7 cellular contexts compared by ENCODE assay signal in the genomic region with DNA sequence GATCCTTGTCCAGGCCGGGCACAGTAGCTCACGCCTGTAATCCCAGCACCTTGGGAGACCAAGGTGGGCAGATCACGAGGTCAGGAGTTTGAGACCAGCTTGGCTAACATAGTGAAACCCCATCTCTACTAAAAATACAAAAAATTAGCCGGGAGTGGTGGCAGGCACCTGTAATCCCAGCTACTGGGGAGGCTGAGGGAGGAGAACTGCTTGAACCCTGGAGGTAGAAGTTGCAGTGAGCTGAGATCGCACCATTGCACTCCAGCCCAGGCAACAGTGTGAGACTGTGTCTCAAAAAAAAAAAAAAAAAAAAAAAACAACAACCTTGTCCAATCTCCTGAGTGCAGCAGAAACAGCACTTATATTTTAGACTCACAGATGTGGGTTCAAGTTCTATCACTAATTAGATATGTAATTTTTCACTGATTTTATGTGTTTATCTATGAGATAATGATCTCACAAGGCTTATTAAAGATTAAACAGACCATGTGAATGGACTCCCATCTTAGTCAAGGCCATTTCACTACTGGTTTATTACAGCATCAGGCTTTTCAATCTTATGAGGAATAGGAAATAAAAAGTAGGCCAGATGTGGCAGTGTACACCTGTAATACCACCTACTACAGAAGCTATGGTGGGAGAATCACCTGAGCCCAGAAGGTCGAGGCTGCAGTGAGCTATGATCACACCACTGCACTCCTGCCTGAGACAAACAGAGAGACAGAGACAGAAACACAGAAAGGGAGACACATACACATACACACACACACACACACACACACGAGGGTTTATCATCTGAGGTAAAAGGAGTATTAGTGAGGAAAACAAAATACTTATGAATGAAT. TPM values are rescaled to one million over a fixed set of nuclear protein-coding genes. Genes with fewer than 3 reads are reported as not detected.
DNase-seq lines count a peak whose midpoint lies in the region; ATAC-seq and TF ChIP-seq lines count a peak whose summit lies in the region.
"Not testable (repeated sequence)": the region's sequence is repeated elsewhere in the genome, so short reads cannot be mapped to it uniquely, and the experiment has no call there.

No MANE protein-coding gene starts in this region.

- not testable (repeated sequence) for ATAC-seq in PC-3, natural killer cell

- H3K4me3 Mint-ChIP-seq in activated CD4-positive, alpha-beta T cell treated with anti-CD3 and anti-CD28 coated beads, Interleukin-2, amount 10 ng/mL, durations not matched to agents 24 days and 14 days; activated naive CD8-positive, alpha-beta T cell treated with anti-CD3 and anti-CD28 coated beads for 36 hours: not testable (repeated sequence)
- peak overlapping the region; percentile 63 for H3K4me3 Mint-ChIP-seq in natural killer cell
- peak overlapping the region; percentile 1 for H3K4me3 Mint-ChIP-seq in stimulated activated naive CD8-positive, alpha-beta T cell treated with anti-CD3 and anti-CD28 coated beads, Interleukin-15, Interleukin-2, amounts not matched to agents 100 ng/mL and 50 ng/mL, for 24 hours

- H3K4me3 ChIP-seq in PC-3 (ENCODE audit: low read length); epithelial cell of proximal tubule (ENCODE audit: low read depth, low read length): not testable (repeated sequence)

- H3K27me3 ChIP-seq in PC-3 (ENCODE audit: low read length): not testable (repeated sequence)

- H3K36me3 ChIP-seq in PC-3 (ENCODE audit: low read depth, low read length): peaks cover 13% of the 10 kb centered on the region; the same call in 1 of the 2 replicates

- H3K4me2 ChIP-seq in PC-3 (ENCODE audit: low read length): peak overlapping the region; percentile 17; the same call in 1 of the 2 replicates

- POLR2A ChIA-PET in PC-3 (lab: Charles Lee; ENCODE audit: unreplicated experiment): not testable (repeated sequence)

- H3K9me2 ChIP-seq in PC-3 (replicated peaks; ENCODE audit: low read length): not testable (repeated sequence)

- not testable (repeated sequence) for H2AFZ ChIP-seq in PC-3 (ENCODE audit: low read length)

- not testable (repeated sequence) for H3K9me3 ChIP-seq in PC-3 (ENCODE audit: low read length)

- H3K79me2 ChIP-seq in PC-3 (ENCODE audit: low read length): not testable (repeated sequence)

- intact Hi-C loops in PC-3 (cut with micrococcal nuclease); activated CD4-positive, alpha-beta T cell treated with anti-CD3 and anti-CD28 coated beads, Interleukin-2, amount 10 ng/mL, durations not matched to agents 24 days and 14 days (cut with micrococcal nuclease); natural killer cell (cut with micrococcal nuclease): not testable (repeated sequence)

- not testable (repeated sequence) for H3K9ac ChIP-seq in PC-3 (ENCODE audit: low read length)

- peaks cover 60% of the 10 kb centered on the region for H3K4me1 Mint-ChIP-seq in activated CD4-positive, alpha-beta T cell treated with anti-CD3 and anti-CD28 coated beads, Interleukin-2, amount 10 ng/mL, durations not matched to agents 24 days and 14 days
- peaks cover 69% of the 10 kb centered on the region for H3K4me1 Mint-ChIP-seq in activated naive CD8-positive, alpha-beta T cell treated with anti-CD3 and anti-CD28 coated beads for 36 hours
- peaks cover 66% of the 10 kb centered on the region in 2 donors for H3K4me1 Mint-ChIP-seq in natural killer cell
- peaks cover 89% of the 10 kb centered on the region for H3K4me1 Mint-ChIP-seq in stimulated activated naive CD8-positive, alpha-beta T cell treated with anti-CD3 and anti-CD28 coated beads, Interleukin-15, Interleukin-2, amounts not matched to agents 100 ng/mL and 50 ng/mL, for 24 hours (ENCODE audit: low read depth)

- DNase-seq in Caki2 (ENCODE audit: low read depth) (peak; percentile 48), epithelial cell of proximal tubule (ENCODE audit: low read depth) (peak; percentile 51)
- DNase-seq in PC-3; activated naive CD8-positive, alpha-beta T cell treated with anti-CD3 and anti-CD28 coated beads for 36 hours; natural killer cell: not testable (repeated sequence)
- peak; percentile 36 for DNase-seq in activated CD4-positive, alpha-beta T cell treated with anti-CD3 and anti-CD28 coated beads, Interleukin-2, amount 10 ng/mL, durations not matched to agents 24 days and 14 days

- not testable (repeated sequence) for TF ChIP-seq CTCF in PC-3 (conservative IDR thresholded peaks at IDR 0.05; ENCODE audit: low read depth, low read length); epithelial cell of proximal tubule (conservative IDR thresholded peaks at IDR 0.05; ENCODE audit: low read depth, low read length); natural killer cell (IDR thresholded peaks at IDR 0.05)

- not testable (repeated sequence) for H3F3A ChIP-seq in PC-3 (ENCODE audit: low read length, unreplicated experiment)

- H3K27me3 Mint-ChIP-seq in activated CD4-positive, alpha-beta T cell treated with anti-CD3 and anti-CD28 coated beads, Interleukin-2, amount 10 ng/mL, durations not matched to agents 24 days and 14 days; activated naive CD8-positive, alpha-beta T cell treated with anti-CD3 and anti-CD28 coated beads for 36 hours; natural killer cell (ENCODE audit: low read depth in 2 of 2); stimulated activated naive CD8-positive, alpha-beta T cell treated with anti-CD3 and anti-CD28 coated beads, Interleukin-15, Interleukin-2, amounts not matched to agents 100 ng/mL and 50 ng/mL, for 24 hours: not testable (repeated sequence)

- H3K27ac Mint-ChIP-seq in activated CD4-positive, alpha-beta T cell treated with anti-CD3 and anti-CD28 coated beads, Interleukin-2, amount 10 ng/mL, durations not matched to agents 24 days and 14 days: not testable (repeated sequence)
- peak overlapping the region; percentile 73 for H3K27ac Mint-ChIP-seq in activated naive CD8-positive, alpha-beta T cell treated with anti-CD3 and anti-CD28 coated beads for 36 hours
- H3K27ac Mint-ChIP-seq in natural killer cell: peak overlapping the region; percentile 8 to 44
- H3K27ac Mint-ChIP-seq in stimulated activated naive CD8-positive, alpha-beta T cell treated with anti-CD3 and anti-CD28 coated beads, Interleukin-15, Interleukin-2, amounts not matched to agents 100 ng/mL and 50 ng/mL, for 24 hours: peak overlapping the region; percentile 69

- not testable (repeated sequence) for H3K27ac ChIP-seq in PC-3 (ENCODE audit: low read length)

- peaks cover 39% of the 10 kb centered on the region for H3K36me3 Mint-ChIP-seq in activated CD4-positive, alpha-beta T cell treated with anti-CD3 and anti-CD28 coated beads, Interleukin-2, amount 10 ng/mL, durations not matched to agents 24 days and 14 days (ENCODE audit: low read depth)
- peaks cover 40% of the 10 kb centered on the region for H3K36me3 Mint-ChIP-seq in activated naive CD8-positive, alpha-beta T cell treated with anti-CD3 and anti-CD28 coated beads for 36 hours
- H3K36me3 Mint-ChIP-seq in natural killer cell: not testable (repeated sequence)
- H3K36me3 Mint-ChIP-seq in stimulated activated naive CD8-positive, alpha-beta T cell treated with anti-CD3 and anti-CD28 coated beads, Interleukin-15, Interleukin-2, amounts not matched to agents 100 ng/mL and 50 ng/mL, for 24 hours (ENCODE audit: low read depth): peaks cover 47% of the 10 kb centered on the region

- not testable (repeated sequence) for H3K9me3 Mint-ChIP-seq in activated CD4-positive, alpha-beta T cell treated with anti-CD3 and anti-CD28 coated beads, Interleukin-2, amount 10 ng/mL, durations not matched to agents 24 days and 14 days; natural killer cell; stimulated activated naive CD8-positive, alpha-beta T cell treated with anti-CD3 and anti-CD28 coated beads, Interleukin-15, Interleukin-2, amounts not matched to agents 100 ng/mL and 50 ng/mL, for 24 hours
- H3K9me3 Mint-ChIP-seq in activated naive CD8-positive, alpha-beta T cell treated with anti-CD3 and anti-CD28 coated beads for 36 hours: peaks cover 13% of the 10 kb centered on the region

- not testable (repeated sequence) for BruUV-seq in PC-3 (replicated peaks; lab: Mats Ljungman, UMichigan)

- peaks cover 12% of the 10 kb centered on the region for H3K4me1 ChIP-seq in PC-3 (ENCODE audit: insufficient read depth, low read length)

- in situ Hi-C loops in Caki2 (cut with HindIII; ENCODE audit: low pct_unique_long_range_greater_than_20kb, low sequenced_read_pairs): not testable (repeated sequence)

- CTCF ChIA-PET in PC-3 (lab: Charles Lee): not testable (repeated sequence)

- not testable (repeated sequence) for H4K20me1 ChIP-seq in PC-3 (ENCODE audit: low read length)

RNA-seq across cellular contexts. Expression of a gene that starts 49.5 kb away (rescaled TPM):
- 3.4 and 6.6 TPM in 2 replicates for total RNA-seq in Caki2 (2014; rRNA removed; shearing (Covaris generic); ENCODE audit: low replicate concordance)
- total RNA-seq in PC-3 (2014; rRNA removed): 11.5 and 18.7 TPM in 2 replicates
- 57.1 and 57.4 TPM in 2 replicates for total RNA-seq in activated CD4-positive, alpha-beta T cell treated with anti-CD3 and anti-CD28 coated beads, Interleukin-2, amount 10 ng/mL, durations not matched to agents 24 days and 14 days
- total RNA-seq in activated naive CD8-positive, alpha-beta T cell treated with anti-CD3 and anti-CD28 coated beads for 36 hours: 10 to 100 TPM; 36.2 to 39.6 TPM
- 8.5 and 10.1 TPM in 2 replicates for total RNA-seq in epithelial cell of proximal tubule
- 10 to 100 TPM; 27.7 to 32.6 (median 27.8) TPM for total RNA-seq in natural killer cell
